ENCODE assay signal across 1 cellular context in the genomic region with DNA sequence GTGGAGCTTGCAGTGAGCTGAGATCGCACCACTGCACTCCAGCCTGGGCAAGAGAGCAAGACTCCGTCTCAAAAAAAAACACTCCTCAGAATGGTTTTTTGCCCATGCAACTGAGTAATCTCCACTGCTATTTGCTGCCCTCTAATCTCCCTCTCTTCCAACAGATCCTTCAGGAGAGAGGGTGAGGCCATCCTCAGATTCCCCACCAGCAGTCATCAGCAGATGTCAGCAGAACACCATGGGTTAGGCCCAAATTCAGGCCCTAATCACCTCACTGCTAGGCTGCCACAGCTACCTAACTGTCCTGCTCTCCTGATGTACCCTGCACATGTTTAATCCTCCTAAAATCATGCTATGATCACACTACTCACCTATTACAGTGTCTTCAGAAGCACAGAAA.
TF ChIP-seq lines count a peak whose summit lies in the region.

No MANE protein-coding gene starts in this region.

TF ChIP-seq in SK-N-SH, 30 proteins besides CTCF, POLR2A, EP300 and RAD21 (continued from another document):
- TF ChIP-seq, protein P1, sequence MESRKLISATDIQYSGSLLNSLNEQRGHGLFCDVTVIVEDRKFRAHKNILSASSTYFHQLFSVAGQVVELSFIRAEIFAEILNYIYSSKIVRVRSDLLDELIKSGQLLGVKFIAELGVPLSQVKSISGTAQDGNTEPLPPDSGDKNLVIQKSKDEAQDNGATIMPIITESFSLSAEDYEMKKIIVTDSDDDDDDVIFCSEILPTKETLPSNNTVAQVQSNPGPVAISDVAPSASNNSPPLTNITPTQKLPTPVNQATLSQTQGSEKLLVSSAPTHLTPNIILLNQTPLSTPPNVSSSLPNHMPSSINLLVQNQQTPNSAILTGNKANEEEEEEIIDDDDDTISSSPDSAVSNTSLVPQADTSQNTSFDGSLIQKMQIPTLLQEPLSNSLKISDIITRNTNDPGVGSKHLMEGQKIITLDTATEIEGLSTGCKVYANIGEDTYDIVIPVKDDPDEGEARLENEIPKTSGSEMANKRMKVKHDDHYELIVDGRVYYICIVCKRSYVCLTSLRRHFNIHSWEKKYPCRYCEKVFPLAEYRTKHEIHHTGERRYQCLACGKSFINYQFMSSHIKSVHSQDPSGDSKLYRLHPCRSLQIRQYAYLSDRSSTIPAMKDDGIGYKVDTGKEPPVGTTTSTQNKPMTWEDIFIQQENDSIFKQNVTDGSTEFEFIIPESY (IDR thresholded peaks at IDR 0.05; ENCODE audit: borderline replicate concordance, low read depth) = no peak
- TF ChIP-seq, protein P2, sequence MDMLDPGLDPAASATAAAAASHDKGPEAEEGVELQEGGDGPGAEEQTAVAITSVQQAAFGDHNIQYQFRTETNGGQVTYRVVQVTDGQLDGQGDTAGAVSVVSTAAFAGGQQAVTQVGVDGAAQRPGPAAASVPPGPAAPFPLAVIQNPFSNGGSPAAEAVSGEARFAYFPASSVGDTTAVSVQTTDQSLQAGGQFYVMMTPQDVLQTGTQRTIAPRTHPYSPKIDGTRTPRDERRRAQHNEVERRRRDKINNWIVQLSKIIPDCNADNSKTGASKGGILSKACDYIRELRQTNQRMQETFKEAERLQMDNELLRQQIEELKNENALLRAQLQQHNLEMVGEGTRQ (IDR thresholded peaks at IDR 0.05; ENCODE audit: borderline replicate concordance, low read depth, low read length) = no peak
- TF ChIP-seq ELF1 (IDR thresholded peaks at IDR 0.05) (no peak), RXRA (IDR thresholded peaks at IDR 0.05; ENCODE audit: borderline replicate concordance, low read depth) (no peak), CHD2 (IDR thresholded peaks at IDR 0.05; ENCODE audit: low read length, partially characterized antibody) (no peak), RCOR1 (IDR thresholded peaks at IDR 0.05; ENCODE audit: low read length) (no peak), GABPA (IDR thresholded peaks at IDR 0.05; ENCODE audit: low read depth) (no peak), MEF2A (IDR thresholded peaks at IDR 0.05; ENCODE audit: borderline replicate concordance, low read depth) (no peak), EZH2phosphoT487 (IDR thresholded peaks at IDR 0.05; ENCODE audit: borderline replicate concordance, low read depth) (no peak), SMC3 (IDR thresholded peaks at IDR 0.05; ENCODE audit: low read depth, low read length) (no peak), YY1 (IDR thresholded peaks at IDR 0.05; ENCODE audit: low read depth) (no peak), RFX5 (IDR thresholded peaks at IDR 0.05; ENCODE audit: low read length) (no peak), FOSL2 (IDR thresholded peaks at IDR 0.05; ENCODE audit: borderline replicate concordance, low read depth) (no peak)
- TF ChIP-seq, protein P3, sequence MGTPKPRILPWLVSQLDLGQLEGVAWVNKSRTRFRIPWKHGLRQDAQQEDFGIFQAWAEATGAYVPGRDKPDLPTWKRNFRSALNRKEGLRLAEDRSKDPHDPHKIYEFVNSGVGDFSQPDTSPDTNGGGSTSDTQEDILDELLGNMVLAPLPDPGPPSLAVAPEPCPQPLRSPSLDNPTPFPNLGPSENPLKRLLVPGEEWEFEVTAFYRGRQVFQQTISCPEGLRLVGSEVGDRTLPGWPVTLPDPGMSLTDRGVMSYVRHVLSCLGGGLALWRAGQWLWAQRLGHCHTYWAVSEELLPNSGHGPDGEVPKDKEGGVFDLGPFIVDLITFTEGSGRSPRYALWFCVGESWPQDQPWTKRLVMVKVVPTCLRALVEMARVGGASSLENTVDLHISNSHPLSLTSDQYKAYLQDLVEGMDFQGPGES (IDR thresholded peaks at IDR 0.05; ENCODE audit: low read depth, low read length) = no peak
